Comparison of ENCODE assay signal across 7 cellular contexts in genomic region chr14:104978774-104979691, GRCh38. TPM values are rescaled to one million over a fixed set of nuclear protein-coding genes. Genes with fewer than 3 reads are reported as not detected.
A peak's percentile ranks its signal among the peaks of the same experiment; 100 is the strongest.
DNase-seq lines count a peak whose midpoint lies in the region; ATAC-seq and TF ChIP-seq lines count a peak whose summit lies in the region.

No MANE protein-coding gene starts in this region.

- no peaks in the 10 kb centered on the region for H3K27me3 ChIP-seq in hepatocyte

- no peaks in the 10 kb centered on the region for H3K9me3 ChIP-seq in hepatocyte (ENCODE audit: low read depth)

- H3K36me3 Mint-ChIP-seq in activated T-helper 17 cell treated with anti-CD3 and anti-CD28 coated beads, Interleukin-2, amount 50 U/mL, for 72 hours (ENCODE audit: low read depth), result no peaks in the 10 kb centered on the region
- H3K36me3 Mint-ChIP-seq in activated T-helper 2 cell treated with anti-CD3 and anti-CD28 coated beads, Interferon-gamma antibody, Interleukin-2, Interleukin-4, amounts not matched to agents 10 μg/mL and 5 μg/mL and 100 μg/mL, durations not matched to agents 14 hours and 24 hours and 36 hours (ENCODE audit: low read depth), result no peaks in the 10 kb centered on the region

- intact Hi-C loops in activated T-helper 2 cell treated with anti-CD3 and anti-CD28 coated beads, Interferon-gamma antibody, Interleukin-2, Interleukin-4, amounts not matched to agents 10 μg/mL and 5 μg/mL and 100 μg/mL, durations not matched to agents 14 hours and 24 hours and 36 hours (cut with micrococcal nuclease), result no loop called here

- peak overlapping the region; percentile 71 for H2AFZ ChIP-seq in hepatocyte

- no peaks in the 10 kb centered on the region for H3K9me2 ChIP-seq in hepatocyte (replicated peaks; ENCODE audit: insufficient read depth)

- H3K9me3 Mint-ChIP-seq in activated T-helper 17 cell treated with anti-CD3 and anti-CD28 coated beads, Interleukin-2, amount 50 U/mL, for 72 hours, result no peaks in the 10 kb centered on the region
- no peaks in the 10 kb centered on the region for H3K9me3 Mint-ChIP-seq in activated T-helper 2 cell treated with anti-CD3 and anti-CD28 coated beads, Interferon-gamma antibody, Interleukin-2, Interleukin-4, amounts not matched to agents 10 μg/mL and 5 μg/mL and 100 μg/mL, durations not matched to agents 14 hours and 24 hours and 36 hours

- no peaks in the 10 kb centered on the region for H3K36me3 ChIP-seq in hepatocyte (replicated peaks; ENCODE audit: insufficient read depth, low read depth)

- no peak for ATAC-seq in activated T-helper 17 cell treated with anti-CD3 and anti-CD28 coated beads, Interleukin-2, amount 50 U/mL, for 72 hours (replicated peaks)
- no peak for ATAC-seq in HG02852 (IDR thresholded peaks at IDR 0.05; ENCODE audit: unreplicated experiment)

- H3K27ac ChIP-seq in hepatocyte, result no peak overlapping the region

- no peaks in the 10 kb centered on the region for H4K20me1 ChIP-seq in hepatocyte (ENCODE audit: insufficient read depth, poor library complexity, severe bottlenecking)

- H3K27me3 Mint-ChIP-seq in activated T-helper 17 cell treated with anti-CD3 and anti-CD28 coated beads, Interleukin-2, amount 50 U/mL, for 72 hours, result peaks cover 13% of the 10 kb centered on the region
- H3K27me3 Mint-ChIP-seq in activated T-helper 2 cell treated with anti-CD3 and anti-CD28 coated beads, Interferon-gamma antibody, Interleukin-2, Interleukin-4, amounts not matched to agents 10 μg/mL and 5 μg/mL and 100 μg/mL, durations not matched to agents 14 hours and 24 hours and 36 hours (ENCODE audit: low read depth), result peaks cover 19% of the 10 kb centered on the region

- TF ChIP-seq CTCF in HFF-Myc (IDR thresholded peaks at IDR 0.05; ENCODE audit: low read depth, low read length, missing control alignments) (no peak), hepatocyte (IDR thresholded peaks at IDR 0.05; ENCODE audit: poor library complexity) (no peak)

- peak overlapping the region; percentile 98 for H3K4me2 ChIP-seq in hepatocyte

- peaks cover 5% of the 10 kb centered on the region for H3K4me1 Mint-ChIP-seq in activated T-helper 17 cell treated with anti-CD3 and anti-CD28 coated beads, Interleukin-2, amount 50 U/mL, for 72 hours
- peaks cover 5% of the 10 kb centered on the region for H3K4me1 Mint-ChIP-seq in activated T-helper 2 cell treated with anti-CD3 and anti-CD28 coated beads, Interferon-gamma antibody, Interleukin-2, Interleukin-4, amounts not matched to agents 10 μg/mL and 5 μg/mL and 100 μg/mL, durations not matched to agents 14 hours and 24 hours and 36 hours (ENCODE audit: low read depth)

- peak overlapping the region; percentile 28 for H3K4me3 ChIP-seq in HFF-Myc (replicated peaks; ENCODE audit: low read depth, low read length)
- peak overlapping the region; percentile 39 for H3K4me3 ChIP-seq in hepatocyte
- peak overlapping the region; percentile 52 for H3K4me3 ChIP-seq in skeletal muscle cell (ENCODE audit: low read depth, low read length)

- DNase-seq in HFF-Myc (ENCODE audit: extremely low read depth, low read depth) (no peak), hepatocyte (ENCODE audit: low spot score) (peak; percentile 9), skeletal muscle cell (ENCODE audit: low read depth) (no peak), mucosa of gallbladder (ENCODE audit: low spot score) (no peak)
- no peak for DNase-seq in activated T-helper 2 cell treated with anti-CD3 and anti-CD28 coated beads, Interferon-gamma antibody, Interleukin-2, Interleukin-4, amounts not matched to agents 10 μg/mL and 5 μg/mL and 100 μg/mL, durations not matched to agents 14 hours and 24 hours and 36 hours (ENCODE audit: low spot score)

- WGBS in hepatocyte (ENCODE audit: low lambda C conversion rate, missing lambda C conversion rate), result 44% methylated on average over 31 of the region's 32 CpGs

- H3K27ac Mint-ChIP-seq in activated T-helper 17 cell treated with anti-CD3 and anti-CD28 coated beads, Interleukin-2, amount 50 U/mL, for 72 hours, result no peak overlapping the region
- H3K27ac Mint-ChIP-seq in activated T-helper 2 cell treated with anti-CD3 and anti-CD28 coated beads, Interferon-gamma antibody, Interleukin-2, Interleukin-4, amounts not matched to agents 10 μg/mL and 5 μg/mL and 100 μg/mL, durations not matched to agents 14 hours and 24 hours and 36 hours, result no peak overlapping the region

- H3K79me2 ChIP-seq in hepatocyte, result no peaks in the 10 kb centered on the region

- H3K4me1 ChIP-seq in hepatocyte (ENCODE audit: insufficient read depth), result peaks cover 23% of the 10 kb centered on the region

- peak overlapping the region; percentile 0 for H3K4me3 Mint-ChIP-seq in activated T-helper 17 cell treated with anti-CD3 and anti-CD28 coated beads, Interleukin-2, amount 50 U/mL, for 72 hours
- H3K4me3 Mint-ChIP-seq in activated T-helper 2 cell treated with anti-CD3 and anti-CD28 coated beads, Interferon-gamma antibody, Interleukin-2, Interleukin-4, amounts not matched to agents 10 μg/mL and 5 μg/mL and 100 μg/mL, durations not matched to agents 14 hours and 24 hours and 36 hours (ENCODE audit: low read depth), result no peak overlapping the region

RNA-seq across cellular contexts. Expression of gene AHNAK2, which starts 0.9 kb away (rescaled TPM):
- under 1 TPM; 0.05 to 0.06 TPM for total RNA-seq in activated T-helper 17 cell treated with anti-CD3 and anti-CD28 coated beads, Interleukin-2, amount 50 U/mL, for 72 hours
- total RNA-seq in hepatocyte (4.6 and 5.9 TPM in 2 replicates), mucosa of gallbladder (16.0 TPM)
- 1.8 and 2.4 TPM in 2 replicates for polyA plus RNA-seq in hepatocyte
- 0.02 and 0.07 TPM in 2 replicates for total RNA-seq in activated T-helper 2 cell treated with anti-CD3 and anti-CD28 coated beads, Interferon-gamma antibody, Interleukin-2, Interleukin-4, amounts not matched to agents 10 μg/mL and 5 μg/mL and 100 μg/mL, durations not matched to agents 14 hours and 24 hours and 36 hours

RNA-seq across cellular contexts. Expression of gene CLBA1, which starts 6.6 kb away (rescaled TPM):
- total RNA-seq in activated T-helper 17 cell treated with anti-CD3 and anti-CD28 coated beads, Interleukin-2, amount 50 U/mL, for 72 hours, result under 1 TPM; 0.54 to 0.85 TPM
- total RNA-seq in hepatocyte, result 4.5 and 6.4 TPM in 2 replicates
- 5.1 and 9.3 TPM in 2 replicates for polyA plus RNA-seq in hepatocyte
- 0.94 and 1.4 TPM in 2 replicates for total RNA-seq in activated T-helper 2 cell treated with anti-CD3 and anti-CD28 coated beads, Interferon-gamma antibody, Interleukin-2, Interleukin-4, amounts not matched to agents 10 μg/mL and 5 μg/mL and 100 μg/mL, durations not matched to agents 14 hours and 24 hours and 36 hours
- total RNA-seq in mucosa of gallbladder, result 17.3 TPM

RNA-seq across cellular contexts. Expression of gene CDCA4, which starts 41.9 kb away (rescaled TPM):
- 10 to 100 TPM; 49.2 to 58.6 TPM for total RNA-seq in activated T-helper 17 cell treated with anti-CD3 and anti-CD28 coated beads, Interleukin-2, amount 50 U/mL, for 72 hours
- total RNA-seq in hepatocyte, result 13.6 and 15.7 TPM in 2 replicates
- 15.0 and 17.1 TPM in 2 replicates for polyA plus RNA-seq in hepatocyte
- 47.7 and 49.6 TPM in 2 replicates for total RNA-seq in activated T-helper 2 cell treated with anti-CD3 and anti-CD28 coated beads, Interferon-gamma antibody, Interleukin-2, Interleukin-4, amounts not matched to agents 10 μg/mL and 5 μg/mL and 100 μg/mL, durations not matched to agents 14 hours and 24 hours and 36 hours
- total RNA-seq in mucosa of gallbladder, result 5.4 TPM

RNA-seq across cellular contexts. Expression of gene PLD4, which starts 54.4 kb away (rescaled TPM):
- not detected for total RNA-seq in activated T-helper 17 cell treated with anti-CD3 and anti-CD28 coated beads, Interleukin-2, amount 50 U/mL, for 72 hours
- total RNA-seq in hepatocyte (not detected in 2 replicates), mucosa of gallbladder (16.7 TPM)
- 0.77 and 1.1 TPM in 2 replicates for polyA plus RNA-seq in hepatocyte
- 0.16 and 0.23 TPM in 2 replicates for total RNA-seq in activated T-helper 2 cell treated with anti-CD3 and anti-CD28 coated beads, Interferon-gamma antibody, Interleukin-2, Interleukin-4, amounts not matched to agents 10 μg/mL and 5 μg/mL and 100 μg/mL, durations not matched to agents 14 hours and 24 hours and 36 hours
